In the genomic region with DNA sequence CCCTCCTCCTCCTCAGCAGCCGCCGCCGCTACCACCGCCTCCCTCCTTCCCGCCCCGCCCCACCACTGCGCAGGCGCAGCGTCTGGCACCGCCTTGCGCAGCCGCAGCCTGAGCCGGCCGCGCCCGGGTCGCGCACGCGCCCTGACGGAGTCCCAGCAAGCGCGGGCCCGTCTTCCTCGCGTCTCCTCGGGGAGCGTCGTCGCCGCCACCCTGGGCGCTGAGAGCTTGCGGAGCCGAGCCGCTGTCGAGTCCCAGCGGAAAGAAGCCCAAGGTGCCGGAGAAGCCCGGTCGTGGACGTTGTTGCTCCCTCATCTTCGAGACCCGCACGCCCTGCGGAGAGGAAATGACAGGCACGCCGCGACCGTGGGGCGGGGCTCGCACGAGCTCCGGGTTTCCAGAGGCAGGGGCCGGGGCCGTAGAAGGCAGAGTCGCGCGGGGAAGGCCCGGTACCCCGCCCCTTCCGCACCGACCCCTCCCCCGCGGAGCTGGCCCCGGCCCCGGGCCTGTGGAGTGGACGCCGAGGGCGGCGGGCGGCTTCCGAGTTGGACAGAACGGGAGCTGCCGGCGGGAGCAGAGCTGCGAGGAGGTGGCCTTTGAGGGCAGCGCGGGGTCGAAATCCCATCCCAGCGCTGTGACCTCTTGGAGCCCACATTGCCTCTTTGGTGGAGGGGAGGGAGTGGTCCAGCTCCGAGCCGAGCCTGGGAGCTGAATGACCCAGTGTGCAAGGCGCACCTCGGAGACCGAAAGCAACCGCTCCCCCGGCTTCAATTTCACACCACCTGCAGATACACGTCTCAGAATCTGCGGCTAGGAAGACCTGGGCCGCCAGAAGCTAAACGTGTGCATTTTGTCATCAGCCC, we compare ENCODE assay signal across 8 cellular contexts. TPM values are rescaled to one million over a fixed set of nuclear protein-coding genes. Genes with fewer than 3 reads are reported as not detected.
A peak's percentile ranks its signal among the peaks of the same experiment; 100 is the strongest.
DNase-seq lines count a peak whose midpoint lies in the region; ATAC-seq and TF ChIP-seq lines count a peak whose summit lies in the region.

No MANE protein-coding gene starts in this region.

- H2AFZ ChIP-seq in GM23248: peak overlapping the region; percentile 84

- no peaks in the 10 kb centered on the region for H3K9me3 Mint-ChIP-seq in activated T-cell treated with anti-CD3 and anti-CD28 coated beads, Interleukin-2, amount 50 U/mL, for 72 hours
- no peaks in the 10 kb centered on the region for H3K9me3 Mint-ChIP-seq in naive B cell

- peak overlapping the region; percentile 93 for H3K9ac ChIP-seq in GM23248

- peaks cover 82% of the 10 kb centered on the region for H3K4me1 Mint-ChIP-seq in activated T-cell treated with anti-CD3 and anti-CD28 coated beads, Interleukin-2, amount 50 U/mL, for 72 hours (ENCODE audit: low read depth)
- peaks cover 59 to 69% (median 67%) of the 10 kb centered on the region in 3 donors for H3K4me1 Mint-ChIP-seq in naive B cell

- no peaks in the 10 kb centered on the region for H3K9me2 ChIP-seq in GM23248 (ENCODE audit: insufficient read depth)

- H3K27me3 ChIP-seq in GM23248 (replicated peaks; ENCODE audit: insufficient read depth): no peaks in the 10 kb centered on the region
- no peaks in the 10 kb centered on the region for H3K27me3 ChIP-seq in Peyer's patch
- H3K27me3 ChIP-seq in esophagus squamous epithelium: no peaks in the 10 kb centered on the region

- peaks cover 36% of the 10 kb centered on the region for H3K4me1 ChIP-seq in GM23248 (ENCODE audit: insufficient read depth)
- peaks cover 0 to 39% (median 8%) of the 10 kb centered on the region in 4 donors for H3K4me1 ChIP-seq in Peyer's patch
- peaks cover 33 to 65% (median 39%) of the 10 kb centered on the region in 3 donors for H3K4me1 ChIP-seq in esophagus squamous epithelium

- H3F3A ChIP-seq in GM23248 (ENCODE audit: insufficient read depth): peaks cover 45% of the 10 kb centered on the region

- in situ Hi-C loops in GM23248 (cut with MboI): no loop called here

- H4K20me1 ChIP-seq in GM23248 (ENCODE audit: insufficient read depth): no peaks in the 10 kb centered on the region; the same call in 1 of the 2 replicates

- peak overlapping the region; percentile 91 for H3K27ac ChIP-seq in GM23248
- H3K27ac ChIP-seq in Peyer's patch: peak overlapping the region; percentile 92 to 97 (median 96)
- peak overlapping the region; percentile 93 to 97 (median 96) for H3K27ac ChIP-seq in esophagus squamous epithelium

- no peaks in the 10 kb centered on the region for H3K36me3 ChIP-seq in GM23248 (ENCODE audit: low read depth)
- H3K36me3 ChIP-seq in Peyer's patch: peaks cover 0 to 19% (median 0%) of the 10 kb centered on the region in 3 donors
- peaks cover 0 to 22% (median 0%) of the 10 kb centered on the region in 3 donors for H3K36me3 ChIP-seq in esophagus squamous epithelium

- peaks cover 17 to 24% of the 10 kb centered on the region in 2 donors for H3K36me3 Mint-ChIP-seq in activated T-cell treated with anti-CD3 and anti-CD28 coated beads, Interleukin-2, amount 50 U/mL, for 72 hours (ENCODE audit: insufficient read depth in 2 of 2)
- H3K36me3 Mint-ChIP-seq in naive B cell: no peaks in the 10 kb centered on the region

- H3K4me3 ChIP-seq in GM23248 (peak overlapping the region; percentile 96), Peyer's patch (peak overlapping the region; percentile 66 to 98 (median 76)), esophagus squamous epithelium (peak overlapping the region; percentile 61 to 93 (median 78))

- H3K27ac Mint-ChIP-seq in activated T-cell treated with anti-CD3 and anti-CD28 coated beads, Interleukin-2, amount 50 U/mL, for 72 hours: peak overlapping the region; percentile 94
- peak overlapping the region; percentile 0 to 92 (median 86) for H3K27ac Mint-ChIP-seq in naive B cell

- TF ChIP-seq CTCF in Peyer's patch (IDR thresholded peaks at IDR 0.05): peak in 1 of 6 experiments; percentile 8
- peak in 2 of 6 experiments; percentile 3 to 44 for TF ChIP-seq CTCF in esophagus squamous epithelium (IDR thresholded peaks at IDR 0.05)

- peak overlapping the region; percentile 91 to 98 for H3K4me3 Mint-ChIP-seq in activated T-cell treated with anti-CD3 and anti-CD28 coated beads, Interleukin-2, amount 50 U/mL, for 72 hours
- peak overlapping the region; percentile 78 to 94 (median 92) for H3K4me3 Mint-ChIP-seq in naive B cell

- H3K9me3 ChIP-seq in GM23248 (ENCODE audit: low read depth): no peaks in the 10 kb centered on the region
- no peaks in the 10 kb centered on the region for H3K9me3 ChIP-seq in Peyer's patch
- no peaks in the 10 kb centered on the region for H3K9me3 ChIP-seq in esophagus squamous epithelium

- DNase-seq in DMS79 treated with DMSO at 0.1 percent for 48 hours (lab: John Stamatoyannopoulos, UW): peak; percentile 81
- DNase-seq in GM23248: peak; percentile 96
- peak; percentile 86 to 87 for DNase-seq in Kasumi-1 (lab: John Stamatoyannopoulos, UW)
- DNase-seq in Peyer's patch: peak; percentile 91 to 98 (median 97)
- peak; percentile 98 to 99 for DNase-seq in activated T-cell treated with anti-CD3 and anti-CD28 coated beads, Interleukin-2, amount 50 U/mL, for 72 hours
- peak; percentile 73 for DNase-seq in esophagus squamous epithelium (lab: John Stamatoyannopoulos, UW)
- DNase-seq in naive B cell: peak; percentile 97
- DNase-seq in stimulated activated CD8-positive, alpha-beta memory T cell treated with anti-CD3 and anti-CD28 coated beads, Interleukin-7, amount 100 ng/mL, for 48 hours (ENCODE audit: extremely low read depth in 1 of 2, low read depth in 1 of 2): peak; percentile 93 to 97

- H3K79me2 ChIP-seq in GM23248 (ENCODE audit: insufficient read depth): peaks cover 57% of the 10 kb centered on the region

- WGBS in GM23248 (ENCODE audit: low coverage in 1 of 2, low lambda C conversion rate in 2 of 2, missing lambda C conversion rate in 2 of 2), 2 experiments: 0 to 2% methylated on average over 64 to 87 of the region's 91 CpGs
- WGBS in esophagus squamous epithelium, 2 donors: 0% methylated on average over 7 of the region's 91 CpGs

- intact Hi-C loops in esophagus squamous epithelium (cut with DNase I): no loop called here

- peak overlapping the region; percentile 98 for H3K4me2 ChIP-seq in GM23248 (ENCODE audit: unreplicated experiment)

- peak; percentile 67 to 69 for ATAC-seq in activated T-cell treated with anti-CD3 and anti-CD28 coated beads, Interleukin-2, amount 50 U/mL, for 72 hours (replicated peaks in 1 of 2)
- ATAC-seq in naive B cell (ENCODE audit: low read depth in 2 of 2): peak; percentile 77 to 81

- no peaks in the 10 kb centered on the region for H3K27me3 Mint-ChIP-seq in activated T-cell treated with anti-CD3 and anti-CD28 coated beads, Interleukin-2, amount 50 U/mL, for 72 hours (ENCODE audit: low read depth)
- H3K27me3 Mint-ChIP-seq in naive B cell: no peaks in the 10 kb centered on the region

- peak; percentile 82 to 83 for TF ChIP-seq POLR2A in Peyer's patch (IDR thresholded peaks at IDR 0.05)
- peak in 3 of 4 donors; percentile 81 to 95 (median 95) for TF ChIP-seq POLR2A in esophagus squamous epithelium (IDR thresholded peaks at IDR 0.05)

RNA-seq across cellular contexts. Expression of a gene that starts 0.5 kb away (rescaled TPM):
- 32.0 and 37.1 TPM in 2 replicates for total RNA-seq in GM23248 (2014; rRNA removed; shearing (Covaris generic))
- polyA plus RNA-seq in GM23248 (2016; fragmentation: Nextera tagmentation; extraction: Ambion mirVana): 28.2 and 28.7 TPM in 2 replicates
- total RNA-seq in Peyer's patch: 10 to 100 TPM; 16.6 to 22.5 (median 19.1) TPM
- 10 to 100 TPM; 66.2 to 78.9 TPM for total RNA-seq in activated T-cell treated with anti-CD3 and anti-CD28 coated beads, Interleukin-2, amount 50 U/mL, for 72 hours
- 10 to 100 TPM; 25.8 to 38.9 (median 32.0) TPM for total RNA-seq in esophagus squamous epithelium
- 10 to 100 TPM in 5 of 6 donors, 1 to 10 TPM in 1; 6.2 to 16.6 (median 14.6) TPM for polyA plus RNA-seq in naive B cell (ENCODE audit: low read depth in 6 of 6)

Comparison
In these comparisons a context has a peak if more than half of its experiments do, and no peak if none do; other contexts are left out.
1. Peak in every context shown above with its lines: DNase-seq, ATAC-seq, H3K4me3 ChIP-seq and H3K27ac ChIP-seq.